Comparison of ENCODE assay signal across 1 cellular context in genomic region chr3:187238835-187239234, GRCh38.
TF ChIP-seq lines count a peak whose summit lies in the region.

No MANE protein-coding gene starts in this region.

TF ChIP-seq in IMR-90, 13 proteins besides CTCF, POLR2A, EP300 and RAD21:
- TF ChIP-seq FOS (IDR thresholded peaks at IDR 0.05; ENCODE audit: low read depth, low read length) (peak; percentile 24; the same call in 1 of the 2 replicates), RCOR1 (IDR thresholded peaks at IDR 0.05; ENCODE audit: insufficient replicate concordance, low read length) (peak; percentile 76)
